8 cellular contexts compared by ENCODE assay signal in genomic region chr14:23562822-23563472, GRCh38. TPM values are rescaled to one million over a fixed set of nuclear protein-coding genes. Genes with fewer than 3 reads are reported as not detected.
DNase-seq lines count a peak whose midpoint lies in the region; ATAC-seq, FAIRE-seq and TF ChIP-seq lines count a peak whose summit lies in the region.

No MANE protein-coding gene starts in this region.

- H3K27ac ChIP-seq in CD8-positive, alpha-beta memory T cell (ENCODE audit: low read depth, low read length) = no peak overlapping the region
- H3K27ac ChIP-seq in HCT116 (ENCODE audit: low read depth, low read length) = no peak overlapping the region
- no peak overlapping the region for H3K27ac ChIP-seq in left ventricle myocardium inferior (replicated peaks)

- POLR2A ChIA-PET in CD8-positive, alpha-beta memory T cell (lab: Charles Lee) = no interaction called here
- POLR2A ChIA-PET in HCT116 (lab: Charles Lee) = no interaction called here

- TF ChIP-seq POLR2A in HCT116 (IDR thresholded peaks at IDR 0.05; ENCODE audit: borderline replicate concordance, extremely low read depth, insufficient read depth, insufficient read length) = no peak

- CTCF ChIA-PET in CD8-positive, alpha-beta memory T cell (lab: Charles Lee) = interaction anchor here (0.7 to 8.9 kb wide), 10 partner anchors 9 to 94 kb away, joined by 3 to 105 read pairs (median 3); partner anchors contain the start of genes NGDN and ZFHX2
- CTCF ChIA-PET in HCT116 (lab: Charles Lee) = interaction anchor here (0.6 to 1.7 kb wide), 3 partner anchors 81 to 88 kb away, joined by 3 to 11 read pairs (median 3); no protein-coding TSS in a partner anchor
- CTCF ChIA-PET in activated naive CD4-positive, alpha-beta T cell treated with anti-CD3 and anti-CD28 coated beads, Interleukin-2, amount 10 ng/mL, durations not matched to agents 7 days and 5 days (lab: Charles Lee) = interaction anchor here (0.5 to 15.2 kb wide), 6 partner anchors 9 to 680 kb away, joined by 3 to 238 read pairs (median 4); partner anchors contain the start of gene ZFHX2

- no peak overlapping the region for H3K9ac ChIP-seq in HCT116 (ENCODE audit: low read length)

- no peaks in the 10 kb centered on the region for H3K27me3 ChIP-seq in CD8-positive, alpha-beta memory T cell (ENCODE audit: insufficient read depth, low read length, poor library complexity, severe bottlenecking)
- H3K27me3 ChIP-seq in HCT116 (ENCODE audit: insufficient read depth, low read length) (no peaks in the 10 kb centered on the region), left ventricle myocardium inferior (ENCODE audit: low read depth) (no peaks in the 10 kb centered on the region)

- H3K27me3 Mint-ChIP-seq in CD8-positive, alpha-beta memory T cell = peaks cover 0 to 3% of the 10 kb centered on the region in 2 donors
- peaks cover 5% of the 10 kb centered on the region for H3K27me3 Mint-ChIP-seq in activated naive CD4-positive, alpha-beta T cell treated with anti-CD3 and anti-CD28 coated beads, Interleukin-2, amount 10 ng/mL, durations not matched to agents 7 days and 5 days

- DNase-seq in CD8-positive, alpha-beta memory T cell = peak; percentile 39 to 72 (median 52)
- DNase-seq in HCT116 (ENCODE audit: low read depth, low spot score) (no peak), RKO (ENCODE audit: low spot score) (peak; percentile 47), left ventricle myocardium inferior (peak; percentile 48), urothelium cell line (ENCODE audit: low spot score) (no peak)
- peak; percentile 72 for DNase-seq in activated naive CD4-positive, alpha-beta T cell treated with anti-CD3 and anti-CD28 coated beads, Interleukin-2, amount 10 ng/mL, durations not matched to agents 7 days and 5 days
- DNase-seq in stimulated activated CD4-positive, alpha-beta T cell treated with anti-CD3 and anti-CD28 coated beads, Interleukin-1b, Interleukin-23, amount 100 ng/mL, for 48 hours = peak; percentile 54

- FAIRE-seq in urothelium cell line (lab: Jason Lieb, UNC) = no peak

- peak overlapping the region in 7 of 8 donors; percentile 17 to 87 (median 80) for H3K27ac Mint-ChIP-seq in CD8-positive, alpha-beta memory T cell
- peak overlapping the region; percentile 78 for H3K27ac Mint-ChIP-seq in activated naive CD4-positive, alpha-beta T cell treated with anti-CD3 and anti-CD28 coated beads, Interleukin-2, amount 10 ng/mL, durations not matched to agents 7 days and 5 days

- H3K4me1 ChIP-seq in CD8-positive, alpha-beta memory T cell (ENCODE audit: insufficient read depth, low read length) = peaks cover 16% of the 10 kb centered on the region
- H3K4me1 ChIP-seq in HCT116 (ENCODE audit: control insufficient read depth in 1 of 2, insufficient read depth in 2 of 2, low read length in 2 of 2) = peaks cover 6 to 14% of the 10 kb centered on the region in 2 experiments; a peak in 3 of 4 replicates
- H3K4me1 ChIP-seq in left ventricle myocardium inferior = peaks cover 19% of the 10 kb centered on the region

- peak; percentile 31 for ATAC-seq in HCT116
- no peak for ATAC-seq in GM19328 (IDR thresholded peaks at IDR 0.05; ENCODE audit: unreplicated experiment)

- H3K9me2 ChIP-seq in HCT116 (ENCODE audit: insufficient read depth) = no peaks in the 10 kb centered on the region

- H2AFZ ChIP-seq in HCT116 (ENCODE audit: low read depth, low read length, poor library complexity, severe bottlenecking) = no peak overlapping the region

- H3K4me3 Mint-ChIP-seq in CD8-positive, alpha-beta memory T cell = peak overlapping the region in 1 of 7 donors; percentile 56
- H3K4me3 Mint-ChIP-seq in activated naive CD4-positive, alpha-beta T cell treated with anti-CD3 and anti-CD28 coated beads, Interleukin-2, amount 10 ng/mL, durations not matched to agents 7 days and 5 days = no peak overlapping the region

- no peak overlapping the region for H3K4me3 ChIP-seq in CD8-positive, alpha-beta memory T cell (ENCODE audit: low read length)
- H3K4me3 ChIP-seq in HCT116 (replicated peaks in 1 of 2; ENCODE audit: low read depth in 1 of 2, low read length in 2 of 2) (no peak overlapping the region), left ventricle myocardium inferior (no peak overlapping the region)

- peaks cover 0 to 85% (median 7%) of the 10 kb centered on the region in 3 donors for H3K36me3 Mint-ChIP-seq in CD8-positive, alpha-beta memory T cell
- peaks cover 62% of the 10 kb centered on the region for H3K36me3 Mint-ChIP-seq in activated naive CD4-positive, alpha-beta T cell treated with anti-CD3 and anti-CD28 coated beads, Interleukin-2, amount 10 ng/mL, durations not matched to agents 7 days and 5 days

- BruUV-seq in HCT116 (replicated peaks; lab: Mats Ljungman, UMichigan) = no TSS peak

- no peaks in the 10 kb centered on the region for H3K9me3 ChIP-seq in CD8-positive, alpha-beta memory T cell (ENCODE audit: low read length)
- H3K9me3 ChIP-seq in HCT116 (ENCODE audit: control insufficient read depth in 1 of 2, insufficient read depth in 1 of 2, low read depth in 1 of 2, low read length in 2 of 2) = no peaks in the 10 kb centered on the region
- H3K9me3 ChIP-seq in left ventricle myocardium inferior (replicated peaks) = no peaks in the 10 kb centered on the region

- RAD21 ChIA-PET in HCT116 (lab: Charles Lee; ENCODE audit: low non-redundant PET in 1 of 2, low total read pairs in 2 of 2, uncharacterized antibody in 2 of 2, unreplicated experiment in 2 of 2) = interaction anchor here in 1 of 2 experiments (0.8 kb wide), 1 partner anchor 85 kb away, joined by 6 read pairs; no protein-coding TSS in a partner anchor

- TF ChIP-seq RAD21 in HCT116 (IDR thresholded peaks at IDR 0.05; ENCODE audit: low read depth) = peak; percentile 62

- peaks cover 10% of the 10 kb centered on the region; the same call in 1 of the 2 replicates for H3K79me2 ChIP-seq in HCT116 (ENCODE audit: insufficient read depth, low read length)

- H3K4me1 Mint-ChIP-seq in CD8-positive, alpha-beta memory T cell = peaks cover 27 to 48% (median 28%) of the 10 kb centered on the region in 3 donors
- H3K4me1 Mint-ChIP-seq in activated naive CD4-positive, alpha-beta T cell treated with anti-CD3 and anti-CD28 coated beads, Interleukin-2, amount 10 ng/mL, durations not matched to agents 7 days and 5 days = peaks cover 48% of the 10 kb centered on the region

- TF ChIP-seq CTCF in HCT116 (IDR thresholded peaks at IDR 0.05 in 2 of 3, conservative IDR thresholded peaks at IDR 0.05 in 1 of 3; ENCODE audit: borderline replicate concordance in 1 of 3, insufficient read depth in 1 of 3, low read depth in 2 of 3, low read length in 2 of 3) = peak; percentile 45 to 96 (median 91); a peak in 5 of 6 replicates
- TF ChIP-seq CTCF in left ventricle myocardium inferior (IDR thresholded peaks at IDR 0.05; ENCODE audit: borderline replicate concordance) = peak; percentile 95

- no peaks in the 10 kb centered on the region for H4K20me1 ChIP-seq in HCT116 (ENCODE audit: insufficient read depth)

- no peak overlapping the region for H3K4me2 ChIP-seq in HCT116 (ENCODE audit: low read length)

- peaks cover 55% of the 10 kb centered on the region for H3K36me3 ChIP-seq in CD8-positive, alpha-beta memory T cell (ENCODE audit: insufficient read depth, low read length)
- peaks cover 22% of the 10 kb centered on the region in 2 experiments for H3K36me3 ChIP-seq in HCT116 (ENCODE audit: control insufficient read depth in 1 of 2, insufficient read depth in 2 of 2, low read length in 2 of 2)
- peaks cover 23% of the 10 kb centered on the region for H3K36me3 ChIP-seq in left ventricle myocardium inferior

- intact Hi-C loops in HCT116 (cut with micrococcal nuclease) (loop anchor here (1.0 kb wide), 1 partner anchor 85 kb away; no protein-coding TSS in a partner anchor), left ventricle myocardium inferior (cut with micrococcal nuclease) (loop anchor here (2.0 kb wide), 1 partner anchor 84 kb away; no protein-coding TSS in a partner anchor)

- H3K9me3 Mint-ChIP-seq in CD8-positive, alpha-beta memory T cell = no peaks in the 10 kb centered on the region
- H3K9me3 Mint-ChIP-seq in activated naive CD4-positive, alpha-beta T cell treated with anti-CD3 and anti-CD28 coated beads, Interleukin-2, amount 10 ng/mL, durations not matched to agents 7 days and 5 days = no peaks in the 10 kb centered on the region

TF ChIP-seq in HCT116, 20 proteins besides CTCF, POLR2A, EP300 and RAD21 (continues in another document):
- 0 out of 2 replicates have a peak, but pooled peaks have one; percentile 10 for TF ChIP-seq POLR2AphosphoS5 (IDR thresholded peaks at IDR 0.05; ENCODE audit: low read depth, low read length)
- TF ChIP-seq ZBTB33 (IDR thresholded peaks at IDR 0.05; ENCODE audit: extremely low read depth, insufficient replicate concordance, low read length) = no peak
- TF ChIP-seq EGR1 (IDR thresholded peaks at IDR 0.05; ENCODE audit: low read depth) = no peak
- no peak for TF ChIP-seq ZFX (IDR thresholded peaks at IDR 0.05)
- no peak for TF ChIP-seq JUND (IDR thresholded peaks at IDR 0.05)

RNA-seq across cellular contexts. Expression of gene AP1G2, which starts 4.6 kb away (rescaled TPM):
- total RNA-seq in CD8-positive, alpha-beta memory T cell = 100 to 1,000 TPM; 152 to 154 TPM
- 80.8 TPM for polyA plus RNA-seq in CD8-positive, alpha-beta memory T cell
- total RNA-seq in HCT116 (2021; ENCODE audit: unreplicated experiment) (155 TPM), left ventricle myocardium inferior (10.4 TPM)
- polyA plus RNA-seq in HCT116 (2012) = 135 and 138 TPM in 2 replicates

RNA-seq across cellular contexts. Expression of gene THTPA, which starts 6.9 kb away (rescaled TPM):
- 10 to 100 TPM; 13.4 TPM for total RNA-seq in CD8-positive, alpha-beta memory T cell
- polyA plus RNA-seq in CD8-positive, alpha-beta memory T cell = 10.7 TPM
- 5.8 TPM for total RNA-seq in HCT116 (2021; ENCODE audit: unreplicated experiment)
- 3.8 and 4.4 TPM in 2 replicates for polyA plus RNA-seq in HCT116 (2012)
- 17.2 TPM for total RNA-seq in left ventricle myocardium inferior

RNA-seq across cellular contexts. Expression of gene ZFHX2, which starts 11.4 kb away (rescaled TPM):
- total RNA-seq in CD8-positive, alpha-beta memory T cell = 1 to 10 TPM; 2.4 to 2.5 TPM
- not detected for polyA plus RNA-seq in CD8-positive, alpha-beta memory T cell
- total RNA-seq in HCT116 (2021; ENCODE audit: unreplicated experiment) (3.6 TPM), left ventricle myocardium inferior (0.74 TPM)
- 0.79 and 0.82 TPM in 2 replicates for polyA plus RNA-seq in HCT116 (2012)

RNA-seq across cellular contexts. Expression of gene JPH4, which starts 15.6 kb away (rescaled TPM):
- 1 to 10 TPM; 1.8 TPM for total RNA-seq in CD8-positive, alpha-beta memory T cell
- not detected for polyA plus RNA-seq in CD8-positive, alpha-beta memory T cell
- total RNA-seq in HCT116 (2021; ENCODE audit: unreplicated experiment) (0.15 TPM), left ventricle myocardium inferior (0.19 TPM)
- 0.01 TPM in 1 of 2 replicates, not detected in the other for polyA plus RNA-seq in HCT116 (2012)

Comparison
In these comparisons a context has a peak if more than half of its experiments do, and no peak if none do; other contexts are left out.
1. DNase-seq: peak in CD8-positive, alpha-beta memory T cell (5 of 5), RKO (single experiment), activated naive CD4-positive, alpha-beta T cell treated with anti-CD3 and anti-CD28 coated beads, Interleukin-2, amount 10 ng/mL, durations not matched to agents 7 days and 5 days (single experiment), left ventricle myocardium inferior (single experiment) and stimulated activated CD4-positive, alpha-beta T cell treated with anti-CD3 and anti-CD28 coated beads, Interleukin-1b, Interleukin-23, amount 100 ng/mL, for 48 hours (single experiment); none in HCT116 (single experiment) and urothelium cell line (single experiment).
2. RNA of gene AP1G2, which starts 4.6 kb away (total RNA-seq): 155 TPM in HCT116 (single experiment) and 152 to 154 TPM in CD8-positive, alpha-beta memory T cell; 10.4 TPM in left ventricle myocardium inferior (single experiment); every median in the first group is over 10 times any median in the second.